In genomic region chr11:11969380-11970215, GRCh38 we compare ENCODE assay signal across 20 cellular contexts. TPM values are rescaled to one million over a fixed set of nuclear protein-coding genes. Genes with fewer than 3 reads are reported as not detected.
DNase-seq lines count a peak whose midpoint lies in the region; ATAC-seq and TF ChIP-seq lines count a peak whose summit lies in the region.
"Had no signal": no experiment of that assay in that cellular context is flagged by ENCODE, and none has a peak within 500 bp of the region (broad histone marks: within the 10 kb centered on the region; RNA-seq: fewer than 3 reads in every experiment).

No MANE protein-coding gene starts in this region.

- peak overlapping the region; percentile 45 to 91 (median 71) for H3K27ac Mint-ChIP-seq in brain
- H3K27ac Mint-ChIP-seq: B cell; naive thymus-derived CD4-positive, alpha-beta T cell had no signal

- no peak for TF ChIP-seq CTCF in brain (conservative IDR thresholded peaks at IDR 0.05)
- no peak for TF ChIP-seq CTCF in suprapubic skin (IDR thresholded peaks at IDR 0.05)

- peaks cover 57% of the 10 kb centered on the region for H3K4me1 Mint-ChIP-seq in brain
- H3K4me1 Mint-ChIP-seq: B cell had no signal

- no peak for TF ChIP-seq POLR2A in suprapubic skin (IDR thresholded peaks at IDR 0.05)

- H3K9me3 ChIP-seq in suprapubic skin: no peaks in the 10 kb centered on the region
- H3K9me3 ChIP-seq: esophagus squamous epithelium, MG63, thyroid gland had no signal

- H3K4me1 ChIP-seq in suprapubic skin: peaks cover 58% of the 10 kb centered on the region

- WGBS in suprapubic skin: 74% methylated on average over 14 of the region's 19 CpGs

- no peaks in the 10 kb centered on the region for H3K27me3 ChIP-seq in suprapubic skin
- H3K27me3 ChIP-seq: esophagus squamous epithelium, MG63, thyroid gland had no signal

- H3K4me3 ChIP-seq in suprapubic skin: no peak overlapping the region
- H3K4me3 ChIP-seq: esophagus squamous epithelium, MG63, thyroid gland had no signal

- H3K27ac ChIP-seq in suprapubic skin: peak overlapping the region; percentile 65
- H3K27ac ChIP-seq: thyroid gland had no signal

- ATAC-seq in Right ventricle myocardium superior (ENCODE audit: poor library complexity): peak; percentile 13
- ATAC-seq: activated CD4-positive, CD25-positive, alpha-beta regulatory T cell treated with anti-CD3 and anti-CD28 coated beads, Interleukin-2, amount 50 U/mL, for 24 hours; naive thymus-derived CD4-positive, alpha-beta T cell had no signal

- no peak for TF ChIP-seq EP300 in suprapubic skin (IDR thresholded peaks at IDR 0.05)

- intact Hi-C loops in Right ventricle myocardium superior (cut with DNase I): loop anchor here (5.0 kb wide), 1 partner anchor 38 kb away; the partner anchor contains the start of gene DKK3

- H3K36me3 ChIP-seq in suprapubic skin: peaks cover 9% of the 10 kb centered on the region
- H3K36me3 ChIP-seq: thyroid gland had no signal

- peaks cover 0 to 3% (median 0%) of the 10 kb centered on the region in 5 experiments for H3K9me3 Mint-ChIP-seq in brain

- H3K27me3 Mint-ChIP-seq in brain: no peaks in the 10 kb centered on the region

- peak overlapping the region in 1 of 5 experiments; percentile 30 for H3K4me3 Mint-ChIP-seq in brain
- H3K4me3 Mint-ChIP-seq: B cell; naive thymus-derived CD4-positive, alpha-beta T cell had no signal

- DNase-seq in Right ventricle myocardium superior (no peak), midbrain (lab: John Stamatoyannopoulos, UW) (peak; percentile 65), suprapubic skin (ENCODE audit: low spot score in 2 of 2) (no peak), NK-92 (lab: John Stamatoyannopoulos, UW; ENCODE audit: unreplicated experiment) (no peak), NCI-H146 treated with DMSO at 0.1 percent for 48 hours (lab: John Stamatoyannopoulos, UW; ENCODE audit: unreplicated experiment) (no peak), NCI-H1105 (lab: John Stamatoyannopoulos, UW) (no peak), D341Med (ENCODE audit: low spot score) (no peak)
- DNase-seq: activated gamma-delta T cell treated with Interleukin-2 at 50 U/mL for 16 hours; dermis blood vessel endothelial cell; esophagus squamous epithelium; GF-D8; MG63; naive thymus-derived CD4-positive, alpha-beta T cell; NCI-H2081; NCI-H510A; SIG-M5; thyroid gland had no signal

- H3K36me3 Mint-ChIP-seq in brain: peaks cover 20% of the 10 kb centered on the region
- H3K36me3 Mint-ChIP-seq: naive thymus-derived CD4-positive, alpha-beta T cell had no signal

RNA-seq across cellular contexts. Expression of gene DKK3, which starts 38.8 kb away (rescaled TPM):
- polyA plus RNA-seq in brain (ENCODE audit: insufficient read depth, low read depth, low replicate concordance): 236 TPM
- total RNA-seq in Right ventricle myocardium superior (520 TPM), suprapubic skin (100 to 1,000 TPM; 105 to 152 (median 137) TPM)
- total RNA-seq: B cell had no signal
